Comparison of ENCODE assay signal across 8 cellular contexts in the genomic region with DNA sequence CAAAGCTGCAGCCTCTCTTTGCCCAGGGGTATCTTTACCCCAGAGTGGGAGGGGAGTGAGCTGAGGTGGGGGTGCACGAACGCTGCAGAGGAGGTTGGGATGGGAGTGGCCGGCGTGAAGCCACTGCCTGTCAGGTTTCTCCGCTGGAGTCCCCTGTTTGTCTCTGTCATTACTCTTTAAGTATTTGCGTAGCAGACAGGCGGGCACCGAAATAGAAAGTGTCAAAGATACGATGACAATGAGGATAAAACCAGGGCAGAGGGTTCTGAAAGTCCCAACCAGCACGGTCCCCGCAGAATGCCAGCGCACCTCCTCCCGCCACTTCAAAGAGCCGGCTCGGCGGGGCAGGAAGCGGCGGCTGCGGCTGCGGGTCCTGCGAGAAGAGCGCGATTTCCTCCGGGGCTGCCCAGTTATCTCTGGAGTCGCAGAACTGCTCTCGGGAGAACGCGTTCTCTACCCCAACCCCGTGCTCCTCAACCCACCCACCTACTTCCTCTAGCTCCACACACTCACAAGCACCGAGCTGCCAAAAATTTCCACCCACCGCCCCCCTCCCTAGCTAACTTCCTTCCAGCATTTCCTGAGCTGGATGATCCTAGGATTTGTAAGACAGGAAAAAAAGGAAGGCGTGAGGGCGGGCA. TPM values are rescaled to one million over a fixed set of nuclear protein-coding genes. Genes with fewer than 3 reads are reported as not detected.
DNase-seq lines count a peak whose midpoint lies in the region; ATAC-seq lines count a peak whose summit lies in the region.

A gene with protein sequence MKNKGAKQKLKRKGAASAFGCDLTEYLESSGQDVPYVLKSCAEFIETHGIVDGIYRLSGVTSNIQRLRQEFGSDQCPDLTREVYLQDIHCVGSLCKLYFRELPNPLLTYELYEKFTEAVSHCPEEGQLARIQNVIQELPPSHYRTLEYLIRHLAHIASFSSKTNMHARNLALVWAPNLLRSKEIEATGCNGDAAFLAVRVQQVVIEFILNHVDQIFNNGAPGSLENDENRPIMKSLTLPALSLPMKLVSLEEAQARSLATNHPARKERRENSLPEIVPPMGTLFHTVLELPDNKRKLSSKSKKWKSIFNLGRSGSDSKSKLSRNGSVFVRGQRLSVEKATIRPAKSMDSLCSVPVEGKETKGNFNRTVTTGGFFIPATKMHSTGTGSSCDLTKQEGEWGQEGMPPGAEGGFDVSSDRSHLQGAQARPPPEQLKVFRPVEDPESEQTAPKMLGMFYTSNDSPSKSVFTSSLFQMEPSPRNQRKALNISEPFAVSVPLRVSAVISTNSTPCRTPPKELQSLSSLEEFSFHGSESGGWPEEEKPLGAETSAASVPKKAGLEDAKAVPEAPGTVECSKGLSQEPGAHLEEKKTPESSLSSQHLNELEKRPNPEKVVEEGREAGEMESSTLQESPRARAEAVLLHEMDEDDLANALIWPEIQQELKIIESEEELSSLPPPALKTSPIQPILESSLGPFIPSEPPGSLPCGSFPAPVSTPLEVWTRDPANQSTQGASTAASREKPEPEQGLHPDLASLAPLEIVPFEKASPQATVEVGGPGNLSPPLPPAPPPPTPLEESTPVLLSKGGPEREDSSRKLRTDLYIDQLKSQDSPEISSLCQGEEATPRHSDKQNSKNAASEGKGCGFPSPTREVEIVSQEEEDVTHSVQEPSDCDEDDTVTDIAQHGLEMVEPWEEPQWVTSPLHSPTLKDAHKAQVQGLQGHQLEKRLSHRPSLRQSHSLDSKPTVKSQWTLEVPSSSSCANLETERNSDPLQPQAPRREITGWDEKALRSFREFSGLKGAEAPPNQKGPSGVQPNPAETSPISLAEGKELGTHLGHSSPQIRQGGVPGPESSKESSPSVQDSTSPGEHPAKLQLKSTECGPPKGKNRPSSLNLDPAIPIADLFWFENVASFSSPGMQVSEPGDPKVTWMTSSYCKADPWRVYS (N-terminal part only) (plus strand): TSS at position 623 of the 641 bp plus-strand sequence. CDS start 522 bp downstream, outside the sequence.

- ATAC-seq in HG02763 (IDR thresholded peaks at IDR 0.05; ENCODE audit: unreplicated experiment), result peak; percentile 52

- DNase-seq in NCI-H524 (lab: John Stamatoyannopoulos, UW) (peak; percentile 48 to 68), NCI-H524 treated with DMSO at 0.1 percent for 48 hours (lab: John Stamatoyannopoulos, UW) (no peak), NCI-H748 (lab: John Stamatoyannopoulos, UW; ENCODE audit: unreplicated experiment) (peak; percentile 66), mesenteric fat pad (ENCODE audit: low spot score) (no peak)
- peak; percentile 91 for DNase-seq in activated CD8-positive, alpha-beta memory T cell treated with anti-CD3 and anti-CD28 coated beads for 24 hours
- DNase-seq in effector CD8-positive, alpha-beta T cell (lab: John Stamatoyannopoulos, UW), result peak; percentile 77
- peak; percentile 63 for DNase-seq in stimulated activated CD8-positive, alpha-beta memory T cell treated with anti-CD3 and anti-CD28 coated beads, Interleukin-15, amount 100 ng/mL, for 24 hours (ENCODE audit: low read depth)

RNA-seq across cellular contexts. Expression of the gene that starts here (rescaled TPM):
- 63.4 TPM for total RNA-seq in mesenteric fat pad

Comparison
In these comparisons a context has a peak if more than half of its experiments do, and no peak if none do; other contexts are left out.
1. DNase-seq: peak in NCI-H524 (2 of 2), NCI-H748 (single experiment), activated CD8-positive, alpha-beta memory T cell treated with anti-CD3 and anti-CD28 coated beads for 24 hours (single experiment), effector CD8-positive, alpha-beta T cell (single experiment) and stimulated activated CD8-positive, alpha-beta memory T cell treated with anti-CD3 and anti-CD28 coated beads, Interleukin-15, amount 100 ng/mL, for 24 hours (single experiment); none in NCI-H524 treated with DMSO at 0.1 percent for 48 hours (single experiment) and mesenteric fat pad (single experiment).